In the genomic region with DNA sequence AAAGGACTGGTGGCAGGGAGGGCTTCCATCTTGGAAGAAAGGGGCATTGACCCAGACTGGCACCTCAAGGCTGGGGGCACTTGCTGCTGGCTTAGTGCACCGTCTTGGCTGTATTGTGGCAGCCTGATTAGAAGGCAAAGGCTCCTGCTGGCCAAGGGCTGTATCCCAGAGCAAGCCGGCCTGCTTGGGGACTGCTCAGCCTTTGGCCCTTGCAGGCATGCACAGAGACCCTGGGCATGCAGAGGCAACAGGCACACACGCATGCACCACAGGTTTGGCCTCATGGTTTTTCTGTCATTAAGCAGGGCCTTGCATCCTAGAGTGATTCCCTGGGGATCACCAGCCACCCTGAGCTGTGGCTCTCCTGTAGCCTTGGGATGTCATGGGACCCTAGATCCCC, we compare ENCODE assay signal across 27 cellular contexts. TPM values are rescaled to one million over a fixed set of nuclear protein-coding genes. Genes with fewer than 3 reads are reported as not detected.
A peak's percentile ranks its signal among the peaks of the same experiment; 100 is the strongest.
DNase-seq lines count a peak whose midpoint lies in the region; ATAC-seq and TF ChIP-seq lines count a peak whose summit lies in the region.
"Had no signal": no experiment of that assay in that cellular context is flagged by ENCODE, and none has a peak within 500 bp of the region (broad histone marks: within the 10 kb centered on the region; RNA-seq: fewer than 3 reads in every experiment).

No MANE protein-coding gene starts in this region.

- no peak overlapping the region for H4K5ac ChIP-seq in H9 (ENCODE audit: insufficient read length, low read depth, low read length)

- H3K9me3 ChIP-seq in right atrium auricular region: no peaks in the 10 kb centered on the region
- H3K9me3 ChIP-seq in H9 (ENCODE audit: control insufficient read depth, low read depth, low read length): no peaks in the 10 kb centered on the region
- H3K9me3 ChIP-seq in osteoblast (ENCODE audit: low read depth, low read length): no peaks in the 10 kb centered on the region

- H3K27ac Mint-ChIP-seq in H9: peak overlapping the region in 1 of 3 experiments; percentile 63; a peak in 1 of 7 replicates
- H3K27ac Mint-ChIP-seq: CD4-positive, alpha-beta memory T cell; GM23338; IgD-negative memory B cell had no signal

- peaks cover 33% of the 10 kb centered on the region for H3K27me3 Mint-ChIP-seq in H9 (ENCODE audit: low read depth)

- H2BK15ac ChIP-seq in H9 (ENCODE audit: low read depth, low read length): no peak overlapping the region

- no peaks in the 10 kb centered on the region for H3K79me1 ChIP-seq in H9 (ENCODE audit: insufficient read depth, low read depth, low read length, poor library complexity, severe bottlenecking)

- no peak overlapping the region for H3K18ac ChIP-seq in H9 (ENCODE audit: insufficient read length, low read depth, low read length)

- H3K4me3 Mint-ChIP-seq in H9: no peak overlapping the region
- H3K4me3 Mint-ChIP-seq: CD4-positive, alpha-beta memory T cell; GM23338; IgD-negative memory B cell had no signal

- no peak overlapping the region for H2BK5ac ChIP-seq in H9 (ENCODE audit: insufficient read length, low read length)

- no peaks in the 10 kb centered on the region for H3K4me1 ChIP-seq in right atrium auricular region
- H3K4me1 ChIP-seq in H9 (ENCODE audit: insufficient read depth, low read length): no peaks in the 10 kb centered on the region; the same call in 1 of the 2 replicates
- no peaks in the 10 kb centered on the region for H3K4me1 ChIP-seq in osteoblast (ENCODE audit: insufficient read depth, low read length)

- peak overlapping the region; percentile 6; the same call in 1 of the 2 replicates for H3K14ac ChIP-seq in H9 (ENCODE audit: insufficient read depth, low read length)

- H2BK120ac ChIP-seq in H9 (ENCODE audit: low read depth, low read length, poor library complexity, severe bottlenecking): no peak overlapping the region

- H3K79me2 ChIP-seq in H9 (ENCODE audit: insufficient read depth, low read length) (no peaks in the 10 kb centered on the region), osteoblast (ENCODE audit: insufficient read depth, low read length) (no peaks in the 10 kb centered on the region)

- no peaks in the 10 kb centered on the region for H3K9me3 Mint-ChIP-seq in H9
- H3K9me3 Mint-ChIP-seq: CD4-positive, alpha-beta memory T cell; GM23338 had no signal

- no peak overlapping the region for H2AK5ac ChIP-seq in H9 (ENCODE audit: insufficient read length, low read length)

- no peaks in the 10 kb centered on the region for H4K20me1 ChIP-seq in H9 (ENCODE audit: control insufficient read depth, insufficient read depth, insufficient read length)
- no peaks in the 10 kb centered on the region for H4K20me1 ChIP-seq in osteoblast (ENCODE audit: insufficient read depth, low read length)

- H3K56ac ChIP-seq in H9 (ENCODE audit: insufficient read length, low read depth, low read length): no peak overlapping the region

- no peaks in the 10 kb centered on the region for H3K27me3 ChIP-seq in right atrium auricular region
- H3K27me3 ChIP-seq in H9 (ENCODE audit: insufficient read depth, low read length): no peaks in the 10 kb centered on the region
- no peaks in the 10 kb centered on the region for H3K27me3 ChIP-seq in osteoblast (ENCODE audit: insufficient read depth, low read length)

- intact Hi-C loops in cardiac septum (cut with DNase I): no loop called here

- H4K8ac ChIP-seq in H9 (replicated peaks; ENCODE audit: insufficient read length, low read depth, low read length): no peak overlapping the region

- H3K27ac ChIP-seq in right atrium auricular region (no peak overlapping the region), H9 (ENCODE audit: insufficient read length, low read depth, low read length) (no peak overlapping the region), osteoblast (ENCODE audit: low read depth, low read length) (no peak overlapping the region)
- H3K27ac ChIP-seq: KMS-11, RWPE1 had no signal

- H3T11ph ChIP-seq in H9 (ENCODE audit: low read length): no peak overlapping the region

- no peak overlapping the region for H2BK12ac ChIP-seq in H9 (ENCODE audit: insufficient read length, low read depth, low read length)

- H3K4me3 ChIP-seq in right atrium auricular region (no peak overlapping the region), osteoblast (ENCODE audit: insufficient read depth, low read length) (no peak overlapping the region)
- H3K4me3 ChIP-seq: GM23338 had no signal

- no peak overlapping the region for H3K23ac ChIP-seq in H9 (ENCODE audit: insufficient read length, low read depth, low read length)

- no CpG with 5 or more reads among the region's 3 CpGs for WGBS in H9 (ENCODE audit: extremely low coverage, insufficient read length, low lambda C conversion rate)

- no peaks in the 10 kb centered on the region for H3K4me1 Mint-ChIP-seq in H9
- H3K4me1 Mint-ChIP-seq: CD4-positive, alpha-beta memory T cell; GM23338 had no signal

- ATAC-seq in GM18519 (IDR thresholded peaks at IDR 0.05; ENCODE audit: low FRiP score, unreplicated experiment): no peak
- ATAC-seq: GM23338 had no signal

- H3K36me3 Mint-ChIP-seq in H9 (ENCODE audit: insufficient read depth in 1 of 3, low read depth in 3 of 3): no peaks in the 10 kb centered on the region; a peak in 1 of 7 replicates

- H4K91ac ChIP-seq in H9 (ENCODE audit: insufficient read length, low read depth, low read length): no peak overlapping the region

- H3K36me3 ChIP-seq in right atrium auricular region (no peaks in the 10 kb centered on the region), osteoblast (ENCODE audit: insufficient read depth, low read length) (no peaks in the 10 kb centered on the region)

- H3K23me2 ChIP-seq in H9 (ENCODE audit: insufficient read length, low read depth, low read length, poor library complexity, severe bottlenecking): no peaks in the 10 kb centered on the region

- DNase-seq in cardiac septum (ENCODE audit: low spot score) (peak; percentile 56), right atrium auricular region (ENCODE audit: low spot score) (no peak), H9 (no peak), osteoblast (ENCODE audit: insufficient read length, low spot score, missing footprints) (peak; percentile 51), HuH-7 (ENCODE audit: low spot score) (no peak), iPS-NIHi11 (ENCODE audit: low spot score) (no peak)
- DNase-seq: C1 segment of cervical spinal cord; CD4-positive, alpha-beta memory T cell; COR-L47; DMS 273 treated with DMSO at 0.1 percent for 48 hours; DND-41; HCEC 1CT; MM.1S; NCI-H1048; NCI-H1417; NCI-H1694 treated with DMSO at 0.1 percent for 48 hours; NCI-H2081; NCI-H2227 treated with DMSO at 0.1 percent for 48 hours; NCI-H510A; NCI-H69; SHP77; SW 1271 had no signal

- H2AFZ ChIP-seq in H9 (ENCODE audit: low read length) (no peak overlapping the region), osteoblast (ENCODE audit: low read length) (no peak overlapping the region)
- H2AFZ ChIP-seq: GM23338 had no signal

- no peak overlapping the region for H3K4ac ChIP-seq in H9 (ENCODE audit: low read depth, low read length)

- TF ChIP-seq CTCF in right atrium auricular region (IDR thresholded peaks at IDR 0.05) (no peak), H9 (conservative IDR thresholded peaks at IDR 0.05) (no peak), osteoblast (IDR thresholded peaks at IDR 0.05; ENCODE audit: extremely low read depth, low read depth, low read length) (no peak)

- H3K4me2 ChIP-seq in H9 (ENCODE audit: insufficient read depth, insufficient read length, low read length) (no peak overlapping the region), osteoblast (ENCODE audit: insufficient read depth, low read length) (no peak overlapping the region)
- H3K4me2 ChIP-seq: GM23338, KMS-11 had no signal

- no peak overlapping the region for H2BK20ac ChIP-seq in H9 (ENCODE audit: low read depth, low read length, poor library complexity, severe bottlenecking)

- H3K9ac ChIP-seq in H9 (ENCODE audit: extremely low read depth, insufficient read length, low read length): no peak overlapping the region
- H3K9ac ChIP-seq: KMS-11 had no signal

RNA-seq across cellular contexts. Expression of gene PITX1, which starts 29.0 kb away (rescaled TPM):
- 0.83 TPM for total RNA-seq in cardiac septum
- total RNA-seq in right atrium auricular region: not detected
- not detected in 2 replicates for total RNA-seq in H9 (2021)
- total RNA-seq in osteoblast: 8.3 and 9.8 TPM in 2 replicates
- total RNA-seq: CD4-positive, alpha-beta memory T cell; GM23338 had no signal

RNA-seq across cellular contexts. Expression of gene CATSPER3, which starts 37.4 kb away (rescaled TPM):
- total RNA-seq in cardiac septum (0.54 TPM), right atrium auricular region (under 1 TPM; 0.39 to 0.44 TPM), H9 (2021) (0.31 and 0.50 TPM in 2 replicates), osteoblast (0.29 and 0.36 TPM in 2 replicates)
- total RNA-seq: GM23338 had no signal

Comparison
In these comparisons a context has a peak if more than half of its experiments do, and no peak if none do; other contexts are left out.
1. DNase-seq: peak in cardiac septum (single experiment) and osteoblast (single experiment); none in right atrium auricular region (single experiment), H9 (single experiment), HuH-7 (single experiment) and iPS-NIHi11 (single experiment).